14 cellular contexts compared by ENCODE assay signal in the genomic region with DNA sequence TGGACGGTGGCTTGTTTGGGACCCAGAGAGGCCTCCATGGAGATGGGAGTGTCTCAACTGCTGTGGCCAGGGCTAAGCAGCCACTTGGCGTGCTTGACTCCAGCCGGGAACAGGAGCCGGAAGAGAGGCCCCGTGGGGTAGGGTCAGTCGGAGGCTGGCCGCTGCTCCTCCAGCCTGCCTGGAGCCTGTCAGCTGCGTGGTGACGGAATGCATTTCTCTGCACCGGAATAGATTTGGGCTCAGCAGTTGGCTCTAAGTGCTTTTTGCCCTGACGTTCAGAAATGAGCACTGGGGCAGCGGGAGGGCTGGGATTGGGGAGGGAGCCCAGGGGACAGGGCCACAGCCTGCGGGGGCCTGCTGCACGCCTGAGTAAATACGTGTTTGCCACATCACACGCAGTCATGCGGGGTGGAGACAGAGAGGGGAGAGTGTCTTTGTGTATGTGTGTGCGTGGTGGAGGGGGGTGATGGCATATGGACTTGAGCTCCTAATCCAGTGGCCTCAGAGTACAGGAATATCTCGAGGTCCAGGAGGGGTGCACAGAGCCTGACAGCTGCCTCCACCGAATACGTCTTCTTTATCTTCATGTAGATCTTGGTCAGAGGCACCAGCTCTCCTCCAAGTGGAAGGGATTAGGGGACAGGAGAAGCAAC.
A peak's percentile ranks its signal among the peaks of the same experiment; 100 is the strongest.
DNase-seq lines count a peak whose midpoint lies in the region; ATAC-seq and TF ChIP-seq lines count a peak whose summit lies in the region.
"Had no signal": no experiment of that assay in that cellular context is flagged by ENCODE, and none has a peak within 500 bp of the region (broad histone marks: within the 10 kb centered on the region; RNA-seq: fewer than 3 reads in every experiment).

No MANE protein-coding gene starts in this region.

- H3K27me3 ChIP-seq in BJ (ENCODE audit: control insufficient read depth, insufficient read depth, low read length): peaks cover 6% of the 10 kb centered on the region
- no peaks in the 10 kb centered on the region for H3K27me3 ChIP-seq in heart right ventricle
- H3K27me3 ChIP-seq in ovary: no peaks in the 10 kb centered on the region
- H3K27me3 ChIP-seq: MG63, suprapubic skin had no signal

- H3K9me3 ChIP-seq in heart right ventricle (no peaks in the 10 kb centered on the region), ovary (no peaks in the 10 kb centered on the region)
- H3K9me3 ChIP-seq: MG63, suprapubic skin had no signal

- H3K4me3 Mint-ChIP-seq in HFFc6: no peak overlapping the region
- H3K4me3 Mint-ChIP-seq: brain; T-helper 1 cell treated with Interleukin-12 subunit alpha and Interleukin-12 subunit beta and Interleukin-4 antibody, amounts not matched to agents 30 μg/mL and 1 μg/mL, for 36 hours had no signal

- H3K27ac ChIP-seq in heart right ventricle (peak overlapping the region; percentile 40 to 88 (median 78)), ovary (peak overlapping the region in 1 of 2 donors; percentile 51)
- H3K27ac ChIP-seq: suprapubic skin had no signal

- ATAC-seq in heart right ventricle: peak; percentile 87 to 97 (median 94)

- TF ChIP-seq CTCF in BJ (IDR thresholded peaks at IDR 0.05; ENCODE audit: insufficient read depth, low read depth, low read length) (no peak), astrocyte of the cerebellum (IDR thresholded peaks at IDR 0.05; ENCODE audit: low read depth, low read length, missing control alignments) (no peak), heart right ventricle (IDR thresholded peaks at IDR 0.05) (no peak), ovary (IDR thresholded peaks at IDR 0.05) (no peak), HFFc6 (IDR thresholded peaks at IDR 0.05) (no peak)

- H3K4me1 ChIP-seq in heart right ventricle (peaks cover 6 to 22% (median 18%) of the 10 kb centered on the region in 9 donors), ovary (ENCODE audit: insufficient read depth) (peaks cover 5% of the 10 kb centered on the region)

- intact Hi-C loops in heart right ventricle (cut with DNase I) (no loop called here), ovary (cut with DNase I) (no loop called here)

- in situ Hi-C loops in astrocyte of the cerebellum (cut with HindIII; ENCODE audit: low sequenced_read_pairs): no loop called here

- DNase-seq in BJ (ENCODE audit: low read depth): peak; percentile 2
- DNase-seq in astrocyte of the cerebellum (ENCODE audit: low read depth): peak; percentile 23
- peak; percentile 74 to 82 for DNase-seq in heart right ventricle
- peak; percentile 58 to 80 (median 68) for DNase-seq in ovary
- no peak for DNase-seq in NCI-H226
- no peak for DNase-seq in RPMI8226
- DNase-seq in HFFc6: no peak
- no peak for DNase-seq in NCI-H774 (lab: John Stamatoyannopoulos, UW)
- DNase-seq: GOT3; MG63; stimulated activated CD4-positive, alpha-beta T cell treated with anti-CD3 and anti-CD28 coated beads, Interleukin-4, amount 100 ng/mL, for 4 hours had no signal

- H3K36me3 ChIP-seq in BJ (ENCODE audit: control insufficient read depth, insufficient read depth, low read length) (no peaks in the 10 kb centered on the region), heart right ventricle (no peaks in the 10 kb centered on the region), ovary (no peaks in the 10 kb centered on the region)
- H3K36me3 ChIP-seq: MG63, suprapubic skin had no signal

- TF ChIP-seq POLR2A in ovary (IDR thresholded peaks at IDR 0.05): no peak

- H3K9me3 Mint-ChIP-seq in HFFc6: no peaks in the 10 kb centered on the region
- H3K9me3 Mint-ChIP-seq: brain; T-helper 1 cell treated with Interleukin-12 subunit alpha and Interleukin-12 subunit beta and Interleukin-4 antibody, amounts not matched to agents 30 μg/mL and 1 μg/mL, for 36 hours had no signal

- H3K4me3 ChIP-seq in BJ (ENCODE audit: low read depth, low read length): no peak overlapping the region
- no peak overlapping the region for H3K4me3 ChIP-seq in astrocyte of the cerebellum (ENCODE audit: low read depth, low read length)
- peak overlapping the region in 1 of 10 donors; percentile 5 for H3K4me3 ChIP-seq in heart right ventricle
- no peak overlapping the region for H3K4me3 ChIP-seq in ovary
- H3K4me3 ChIP-seq: MG63, suprapubic skin had no signal

- peaks cover 31% of the 10 kb centered on the region for H3K27me3 Mint-ChIP-seq in HFFc6 (ENCODE audit: insufficient read depth)

- no peak overlapping the region for H3K27ac Mint-ChIP-seq in HFFc6
- H3K27ac Mint-ChIP-seq: T-helper 1 cell treated with Interleukin-12 subunit alpha and Interleukin-12 subunit beta and Interleukin-4 antibody, amounts not matched to agents 30 μg/mL and 1 μg/mL, for 36 hours had no signal

- no peaks in the 10 kb centered on the region for H3K36me3 Mint-ChIP-seq in HFFc6 (ENCODE audit: low read depth)
- H3K36me3 Mint-ChIP-seq: brain had no signal

- WGBS in heart right ventricle, 2 donors: 14 to 19% methylated on average over 21 of the region's 21 CpGs
- WGBS in ovary, 3 donors: 29 to 36% (median 33%) methylated on average over 21 of the region's 21 CpGs

- POLR2A ChIA-PET in BJ (lab: Charles Lee): no interaction called here

- no peaks in the 10 kb centered on the region for H3K4me1 Mint-ChIP-seq in HFFc6 (ENCODE audit: low read depth)

- CTCF ChIA-PET in BJ (lab: Yijun Ruan, JAX): interaction anchor here (0.6 to 2.7 kb wide), 5 partner anchors 15 to 92 kb away, joined by 3 to 20 read pairs (median 4); no protein-coding TSS in a partner anchor

- no peak for TF ChIP-seq EP300 in ovary (IDR thresholded peaks at IDR 0.05)

Comparison
In these comparisons a context has a peak if more than half of its experiments do, and no peak if none do; other contexts are left out.
1. DNase-seq: peak in BJ (single experiment), astrocyte of the cerebellum (single experiment), heart right ventricle (2 of 2) and ovary (5 of 5); none in NCI-H226 (single experiment), RPMI8226 (single experiment), HFFc6 (single experiment) and NCI-H774 (single experiment).